18 cellular contexts compared by ENCODE assay signal in genomic region chr5:178234121-178234752, GRCh38. TPM values are rescaled to one million over a fixed set of nuclear protein-coding genes. Genes with fewer than 3 reads are reported as not detected.
DNase-seq lines count a peak whose midpoint lies in the region; ATAC-seq and TF ChIP-seq lines count a peak whose summit lies in the region.
"Had no signal": no experiment of that assay in that cellular context is flagged by ENCODE, and none has a peak within 500 bp of the region (broad histone marks: within the 10 kb centered on the region; RNA-seq: fewer than 3 reads in every experiment).

No MANE protein-coding gene starts in this region.

- no peak for ATAC-seq in CD8-positive, alpha-beta T cell
- no peak for ATAC-seq in naive thymus-derived CD8-positive, alpha-beta T cell
- ATAC-seq in HG02571 (IDR thresholded peaks at IDR 0.05; ENCODE audit: unreplicated experiment) = no peak

- H3K4me1 ChIP-seq in CD8-positive, alpha-beta T cell (ENCODE audit: insufficient read depth, low read length) = peaks cover 80% of the 10 kb centered on the region
- H3K4me1 ChIP-seq in BE2C = no peaks in the 10 kb centered on the region

- H3K9me3 Mint-ChIP-seq in activated CD4-positive, alpha-beta memory T cell treated with anti-CD3 and anti-CD28 coated beads, Interleukin-2, amount 10 ng/mL, durations not matched to agents 7 days and 5 days = no peaks in the 10 kb centered on the region
- H3K9me3 Mint-ChIP-seq in activated CD4-positive, alpha-beta memory T cell treated with anti-CD3 and anti-CD28 coated beads for 36 hours = no peaks in the 10 kb centered on the region
- H3K9me3 Mint-ChIP-seq in CD8-positive, alpha-beta T cell = no peaks in the 10 kb centered on the region
- no peaks in the 10 kb centered on the region for H3K9me3 Mint-ChIP-seq in activated T-helper 1 cell treated with anti-CD3 and anti-CD28 coated beads, Interleukin-12 subunit alpha, Interleukin-12 subunit beta, Interleukin-2, Interleukin-4 antibody, amounts not matched to agents 30 ng/mL and 10 ng/mL and 1 ng/mL, durations not matched to agents 14 hours and 24 hours and 36 hours
- no peaks in the 10 kb centered on the region for H3K9me3 Mint-ChIP-seq in naive thymus-derived CD8-positive, alpha-beta T cell
- H3K9me3 Mint-ChIP-seq: activated T-cell treated with anti-CD3 and anti-CD28 coated beads, Interleukin-2, amount 50 U/mL, for 24 hours; endodermal cell had no signal

- peak overlapping the region; percentile 69 for H3K27ac Mint-ChIP-seq in activated CD4-positive, alpha-beta memory T cell treated with anti-CD3 and anti-CD28 coated beads, Interleukin-2, amount 10 ng/mL, durations not matched to agents 7 days and 5 days
- no peak overlapping the region for H3K27ac Mint-ChIP-seq in activated CD4-positive, alpha-beta memory T cell treated with anti-CD3 and anti-CD28 coated beads for 36 hours
- no peak overlapping the region for H3K27ac Mint-ChIP-seq in CD8-positive, alpha-beta T cell
- H3K27ac Mint-ChIP-seq in activated T-helper 1 cell treated with anti-CD3 and anti-CD28 coated beads, Interleukin-12 subunit alpha, Interleukin-12 subunit beta, Interleukin-2, Interleukin-4 antibody, amounts not matched to agents 30 ng/mL and 10 ng/mL and 1 ng/mL, durations not matched to agents 14 hours and 24 hours and 36 hours = peak overlapping the region; percentile 58
- peak overlapping the region in 7 of 10 donors; percentile 73 to 91 (median 80) for H3K27ac Mint-ChIP-seq in naive thymus-derived CD8-positive, alpha-beta T cell
- H3K27ac Mint-ChIP-seq: endodermal cell had no signal

- peaks cover 11% of the 10 kb centered on the region for H3K36me3 ChIP-seq in CD8-positive, alpha-beta T cell (ENCODE audit: insufficient read depth, low read length)
- H3K36me3 ChIP-seq in BE2C = peaks cover 16% of the 10 kb centered on the region

- H3K9me3 ChIP-seq in CD8-positive, alpha-beta T cell (ENCODE audit: low read length) = no peaks in the 10 kb centered on the region
- no peaks in the 10 kb centered on the region for H3K9me3 ChIP-seq in BE2C
- H3K9me3 ChIP-seq: testis had no signal

- POLR2A ChIA-PET in activated CD4-positive, alpha-beta memory T cell treated with anti-CD3 and anti-CD28 coated beads, Interleukin-2, amount 10 ng/mL, durations not matched to agents 7 days and 5 days (lab: Charles Lee) = interaction anchor here (0.9 to 2.0 kb wide), 3 partner anchors 15 to 392 kb away, joined by 3 to 12 read pairs (median 4); partner anchors contain the start of gene HNRNPAB
- POLR2A ChIA-PET in activated CD4-positive, alpha-beta memory T cell treated with anti-CD3 and anti-CD28 coated beads for 36 hours (lab: Charles Lee) = interaction anchor here (5.1 kb wide), 1 partner anchor 30 kb away, joined by 20 read pairs; the partner anchor contains the start of gene HNRNPAB
- POLR2A ChIA-PET in CD8-positive, alpha-beta T cell (lab: Charles Lee) = interaction anchor here (0.6 to 1.2 kb wide), 4 partner anchors 20 to 702 kb away, joined by 3 to 5 read pairs (median 3); partner anchors contain the start of gene HNRNPAB
- POLR2A ChIA-PET in naive thymus-derived CD8-positive, alpha-beta T cell (lab: Charles Lee) = interaction anchor here (0.7 to 3.9 kb wide), 6 partner anchors 12 to 1389 kb away, joined by 3 to 22 read pairs (median 3); partner anchors contain the start of genes HNRNPAB and HNRNPH1

- no peak for DNase-seq in activated CD4-positive, alpha-beta memory T cell treated with anti-CD3 and anti-CD28 coated beads, Interleukin-2, amount 10 ng/mL, durations not matched to agents 7 days and 5 days
- no peak for DNase-seq in activated CD4-positive, alpha-beta memory T cell treated with anti-CD3 and anti-CD28 coated beads for 36 hours
- no peak for DNase-seq in CD8-positive, alpha-beta T cell
- DNase-seq in activated T-helper 1 cell treated with anti-CD3 and anti-CD28 coated beads, Interleukin-12 subunit alpha, Interleukin-12 subunit beta, Interleukin-2, Interleukin-4 antibody, amounts not matched to agents 30 ng/mL and 10 ng/mL and 1 ng/mL, durations not matched to agents 14 hours and 24 hours and 36 hours (ENCODE audit: low spot score) = no peak
- DNase-seq in naive thymus-derived CD8-positive, alpha-beta T cell = peak in 1 of 10 donors; percentile 51
- no peak for DNase-seq in BE2C
- no peak for DNase-seq in activated T-cell treated with anti-CD3 and anti-CD28 coated beads, Interleukin-2, amount 50 U/mL, for 1 hour
- DNase-seq: NCI-H187, NCI-H510A, SIG-M5 had no signal

- CTCF ChIA-PET in activated CD4-positive, alpha-beta memory T cell treated with anti-CD3 and anti-CD28 coated beads, Interleukin-2, amount 10 ng/mL, durations not matched to agents 7 days and 5 days (lab: Charles Lee) = interaction anchor here (0.6 to 1.5 kb wide), 15 partner anchors 8 to 1674 kb away, joined by 3 to 13 read pairs (median 4); partner anchors contain the start of gene HNRNPAB
- CTCF ChIA-PET in activated CD4-positive, alpha-beta memory T cell treated with anti-CD3 and anti-CD28 coated beads for 36 hours (lab: Charles Lee) = interaction anchor here (0.6 to 1.6 kb wide), 13 partner anchors 10 to 1259 kb away, joined by 3 to 8 read pairs (median 4); no protein-coding TSS in a partner anchor
- CTCF ChIA-PET in CD8-positive, alpha-beta T cell (lab: Charles Lee) = interaction anchor here (0.6 to 4.5 kb wide), 14 partner anchors 9 to 390 kb away, joined by 4 to 30 read pairs (median 6); no protein-coding TSS in a partner anchor

- no peaks in the 10 kb centered on the region for H3K27me3 Mint-ChIP-seq in activated CD4-positive, alpha-beta memory T cell treated with anti-CD3 and anti-CD28 coated beads, Interleukin-2, amount 10 ng/mL, durations not matched to agents 7 days and 5 days
- H3K27me3 Mint-ChIP-seq in activated CD4-positive, alpha-beta memory T cell treated with anti-CD3 and anti-CD28 coated beads for 36 hours = no peaks in the 10 kb centered on the region
- no peaks in the 10 kb centered on the region for H3K27me3 Mint-ChIP-seq in CD8-positive, alpha-beta T cell (ENCODE audit: low read depth)
- no peaks in the 10 kb centered on the region for H3K27me3 Mint-ChIP-seq in activated T-helper 1 cell treated with anti-CD3 and anti-CD28 coated beads, Interleukin-12 subunit alpha, Interleukin-12 subunit beta, Interleukin-2, Interleukin-4 antibody, amounts not matched to agents 30 ng/mL and 10 ng/mL and 1 ng/mL, durations not matched to agents 14 hours and 24 hours and 36 hours (ENCODE audit: insufficient read depth)
- no peaks in the 10 kb centered on the region for H3K27me3 Mint-ChIP-seq in naive thymus-derived CD8-positive, alpha-beta T cell
- H3K27me3 Mint-ChIP-seq: activated CD4-positive, alpha-beta T cell treated with anti-CD3 and anti-CD28 coated beads for 36 hours; activated T-cell treated with anti-CD3 and anti-CD28 coated beads, Interleukin-2, amount 50 U/mL, for 24 hours; progenitor cell of endocrine pancreas had no signal

- no peak overlapping the region for H3K27ac ChIP-seq in CD8-positive, alpha-beta T cell (ENCODE audit: low read depth, low read length)

- no peaks in the 10 kb centered on the region for H3K27me3 ChIP-seq in CD8-positive, alpha-beta T cell (ENCODE audit: insufficient read depth, low read length)
- no peaks in the 10 kb centered on the region for H3K27me3 ChIP-seq in BE2C
- H3K27me3 ChIP-seq: testis had no signal

- no peak overlapping the region for H3K4me3 ChIP-seq in CD8-positive, alpha-beta T cell (ENCODE audit: low read depth, low read length)
- H3K4me3 ChIP-seq in BE2C (ENCODE audit: low read depth, low read length) = no peak overlapping the region
- H3K4me3 ChIP-seq: testis had no signal

- H3K4me1 Mint-ChIP-seq in activated CD4-positive, alpha-beta memory T cell treated with anti-CD3 and anti-CD28 coated beads, Interleukin-2, amount 10 ng/mL, durations not matched to agents 7 days and 5 days = peaks cover 83% of the 10 kb centered on the region
- peaks cover 50% of the 10 kb centered on the region for H3K4me1 Mint-ChIP-seq in activated CD4-positive, alpha-beta memory T cell treated with anti-CD3 and anti-CD28 coated beads for 36 hours (ENCODE audit: low read depth)
- peaks cover 78% of the 10 kb centered on the region for H3K4me1 Mint-ChIP-seq in CD8-positive, alpha-beta T cell (ENCODE audit: low read depth)
- peaks cover 69% of the 10 kb centered on the region for H3K4me1 Mint-ChIP-seq in activated T-helper 1 cell treated with anti-CD3 and anti-CD28 coated beads, Interleukin-12 subunit alpha, Interleukin-12 subunit beta, Interleukin-2, Interleukin-4 antibody, amounts not matched to agents 30 ng/mL and 10 ng/mL and 1 ng/mL, durations not matched to agents 14 hours and 24 hours and 36 hours (ENCODE audit: low read depth)
- H3K4me1 Mint-ChIP-seq in naive thymus-derived CD8-positive, alpha-beta T cell = peaks cover 26 to 86% (median 83%) of the 10 kb centered on the region in 4 donors

- TF ChIP-seq CTCF in CD8-positive, alpha-beta T cell (IDR thresholded peaks at IDR 0.05) = no peak
- no peak for TF ChIP-seq CTCF in BE2C (IDR thresholded peaks at IDR 0.05; ENCODE audit: low read depth, low read length)

- H3K36me3 Mint-ChIP-seq in activated CD4-positive, alpha-beta memory T cell treated with anti-CD3 and anti-CD28 coated beads, Interleukin-2, amount 10 ng/mL, durations not matched to agents 7 days and 5 days (ENCODE audit: low read depth) = peaks cover 28% of the 10 kb centered on the region
- peaks cover 26% of the 10 kb centered on the region for H3K36me3 Mint-ChIP-seq in activated CD4-positive, alpha-beta memory T cell treated with anti-CD3 and anti-CD28 coated beads for 36 hours
- peaks cover 26% of the 10 kb centered on the region for H3K36me3 Mint-ChIP-seq in CD8-positive, alpha-beta T cell
- H3K36me3 Mint-ChIP-seq in activated T-helper 1 cell treated with anti-CD3 and anti-CD28 coated beads, Interleukin-12 subunit alpha, Interleukin-12 subunit beta, Interleukin-2, Interleukin-4 antibody, amounts not matched to agents 30 ng/mL and 10 ng/mL and 1 ng/mL, durations not matched to agents 14 hours and 24 hours and 36 hours (ENCODE audit: low read depth) = peaks cover 25% of the 10 kb centered on the region
- H3K36me3 Mint-ChIP-seq in naive thymus-derived CD8-positive, alpha-beta T cell = peaks cover 3 to 21% (median 9%) of the 10 kb centered on the region in 3 donors

- H3K4me3 Mint-ChIP-seq in activated CD4-positive, alpha-beta memory T cell treated with anti-CD3 and anti-CD28 coated beads, Interleukin-2, amount 10 ng/mL, durations not matched to agents 7 days and 5 days = no peak overlapping the region
- H3K4me3 Mint-ChIP-seq in activated CD4-positive, alpha-beta memory T cell treated with anti-CD3 and anti-CD28 coated beads for 36 hours = no peak overlapping the region
- H3K4me3 Mint-ChIP-seq in CD8-positive, alpha-beta T cell = peak overlapping the region; percentile 29
- H3K4me3 Mint-ChIP-seq in activated T-helper 1 cell treated with anti-CD3 and anti-CD28 coated beads, Interleukin-12 subunit alpha, Interleukin-12 subunit beta, Interleukin-2, Interleukin-4 antibody, amounts not matched to agents 30 ng/mL and 10 ng/mL and 1 ng/mL, durations not matched to agents 14 hours and 24 hours and 36 hours = no peak overlapping the region
- peak overlapping the region in 5 of 10 donors; percentile 4 to 62 (median 19) for H3K4me3 Mint-ChIP-seq in naive thymus-derived CD8-positive, alpha-beta T cell

- intact Hi-C loops in activated CD4-positive, alpha-beta memory T cell treated with anti-CD3 and anti-CD28 coated beads for 36 hours (cut with micrococcal nuclease) = loop anchor here (10.0 kb wide), 1 partner anchor 321 kb away; no protein-coding TSS in a partner anchor
- intact Hi-C loops in CD8-positive, alpha-beta T cell (cut with DNase I, micrococcal nuclease) = loop anchor here (2.0 to 10.0 kb wide), 9 partner anchors 15 to 1461 kb away; partner anchors contain the start of genes CANX (in 1 of the 2), CLK4 (in 1 of the 2), COL23A1 (in 1 of the 2) and ZNF354A (in 1 of the 2)
- intact Hi-C loops in activated T-helper 1 cell treated with anti-CD3 and anti-CD28 coated beads, Interleukin-12 subunit alpha, Interleukin-12 subunit beta, Interleukin-2, Interleukin-4 antibody, amounts not matched to agents 30 ng/mL and 10 ng/mL and 1 ng/mL, durations not matched to agents 14 hours and 24 hours and 36 hours (cut with micrococcal nuclease) = loop anchor here (5.0 to 10.0 kb wide), 3 partner anchors 788 to 1571 kb away; partner anchors contain the start of genes HNRNPH1, MGAT4B and ZNF879

RNA-seq across cellular contexts. Expression of gene PHYKPL, which starts 1.6 kb away (rescaled TPM):
- 100 to 1,000 TPM; 106 to 112 TPM for total RNA-seq in activated CD4-positive, alpha-beta memory T cell treated with anti-CD3 and anti-CD28 coated beads, Interleukin-2, amount 10 ng/mL, durations not matched to agents 7 days and 5 days
- 10 to 100 TPM; 49.3 to 58.0 TPM for total RNA-seq in activated CD4-positive, alpha-beta memory T cell treated with anti-CD3 and anti-CD28 coated beads for 36 hours
- total RNA-seq in CD8-positive, alpha-beta T cell = 10 to 100 TPM; 82.8 to 90.3 TPM
- total RNA-seq in activated T-helper 1 cell treated with anti-CD3 and anti-CD28 coated beads, Interleukin-12 subunit alpha, Interleukin-12 subunit beta, Interleukin-2, Interleukin-4 antibody, amounts not matched to agents 30 ng/mL and 10 ng/mL and 1 ng/mL, durations not matched to agents 14 hours and 24 hours and 36 hours = 84.4 and 86.7 TPM in 2 replicates
- 100 to 1,000 TPM; 209 to 229 TPM for total RNA-seq in naive thymus-derived CD8-positive, alpha-beta T cell
- 10 to 100 TPM; 41.1 to 51.8 (median 49.7) TPM for polyA plus RNA-seq in naive thymus-derived CD8-positive, alpha-beta T cell
- polyA plus RNA-seq in BE2C (2012; ENCODE audit: insufficient read depth, insufficient read length, low read depth) = 74.2 TPM

RNA-seq across cellular contexts. Expression of gene HNRNPAB, which starts 29.9 kb away (rescaled TPM):
- 100 to 1,000 TPM; 177 to 186 TPM for total RNA-seq in activated CD4-positive, alpha-beta memory T cell treated with anti-CD3 and anti-CD28 coated beads, Interleukin-2, amount 10 ng/mL, durations not matched to agents 7 days and 5 days
- total RNA-seq in activated CD4-positive, alpha-beta memory T cell treated with anti-CD3 and anti-CD28 coated beads for 36 hours = 100 to 1,000 TPM; 313 to 316 TPM
- 10 to 100 TPM; 67.3 to 76.2 TPM for total RNA-seq in CD8-positive, alpha-beta T cell
- 459 and 472 TPM in 2 replicates for total RNA-seq in activated T-helper 1 cell treated with anti-CD3 and anti-CD28 coated beads, Interleukin-12 subunit alpha, Interleukin-12 subunit beta, Interleukin-2, Interleukin-4 antibody, amounts not matched to agents 30 ng/mL and 10 ng/mL and 1 ng/mL, durations not matched to agents 14 hours and 24 hours and 36 hours
- total RNA-seq in naive thymus-derived CD8-positive, alpha-beta T cell = 10 to 100 TPM; 79.3 to 82.5 TPM
- polyA plus RNA-seq in naive thymus-derived CD8-positive, alpha-beta T cell = 10 to 100 TPM; 43.6 to 74.9 (median 61.2) TPM
- 282 TPM for polyA plus RNA-seq in BE2C (2012; ENCODE audit: insufficient read depth, insufficient read length, low read depth)

RNA-seq across cellular contexts. Expression of gene GMCL2, which starts 47.1 kb away (rescaled TPM):
- not detected for total RNA-seq in activated CD4-positive, alpha-beta memory T cell treated with anti-CD3 and anti-CD28 coated beads, Interleukin-2, amount 10 ng/mL, durations not matched to agents 7 days and 5 days
- not detected for total RNA-seq in activated CD4-positive, alpha-beta memory T cell treated with anti-CD3 and anti-CD28 coated beads for 36 hours
- not detected for total RNA-seq in CD8-positive, alpha-beta T cell
- total RNA-seq in activated T-helper 1 cell treated with anti-CD3 and anti-CD28 coated beads, Interleukin-12 subunit alpha, Interleukin-12 subunit beta, Interleukin-2, Interleukin-4 antibody, amounts not matched to agents 30 ng/mL and 10 ng/mL and 1 ng/mL, durations not matched to agents 14 hours and 24 hours and 36 hours = not detected in 2 replicates
- under 1 TPM in 1 of 2 experiments, not detected in 1; 0.14 TPM for total RNA-seq in naive thymus-derived CD8-positive, alpha-beta T cell
- polyA plus RNA-seq in naive thymus-derived CD8-positive, alpha-beta T cell = not detected
- polyA plus RNA-seq in BE2C (2012; ENCODE audit: insufficient read depth, insufficient read length, low read depth) = not detected
- total RNA-seq: activated CD4-positive, alpha-beta T cell treated with anti-CD3 and anti-CD28 coated beads for 36 hours; endodermal cell; progenitor cell of endocrine pancreas had no signal
- polyA plus RNA-seq: AG04450, small intestine had no signal

Comparison
In these comparisons a context has a peak if more than half of its experiments do, and no peak if none do; other contexts are left out.
1. H3K27ac Mint-ChIP-seq: peak in activated CD4-positive, alpha-beta memory T cell treated with anti-CD3 and anti-CD28 coated beads, Interleukin-2, amount 10 ng/mL, durations not matched to agents 7 days and 5 days (single experiment), activated T-helper 1 cell treated with anti-CD3 and anti-CD28 coated beads, Interleukin-12 subunit alpha, Interleukin-12 subunit beta, Interleukin-2, Interleukin-4 antibody, amounts not matched to agents 30 ng/mL and 10 ng/mL and 1 ng/mL, durations not matched to agents 14 hours and 24 hours and 36 hours (single experiment) and naive thymus-derived CD8-positive, alpha-beta T cell (7 of 10); none in activated CD4-positive, alpha-beta memory T cell treated with anti-CD3 and anti-CD28 coated beads for 36 hours (single experiment) and CD8-positive, alpha-beta T cell (single experiment).